In genomic region chr2:195009202-195009601, GRCh38 we compare ENCODE assay signal across 13 cellular contexts.
DNase-seq lines count a peak whose midpoint lies in the region; ATAC-seq and TF ChIP-seq lines count a peak whose summit lies in the region.
"Had no signal": no experiment of that assay in that cellular context is flagged by ENCODE, and none has a peak within 500 bp of the region (broad histone marks: within the 10 kb centered on the region; RNA-seq: fewer than 3 reads in every experiment).

No MANE protein-coding gene starts in this region.

- peak overlapping the region; percentile 56 for H3K9ac ChIP-seq in adipocyte (ENCODE audit: low read length)

- peaks cover 7% of the 10 kb centered on the region for H3K4me1 ChIP-seq in adipocyte (ENCODE audit: control insufficient read depth, insufficient read depth, low read length)
- H3K4me1 ChIP-seq: pancreas, testis had no signal

- no peak for TF ChIP-seq POLR2A in GM18505 (IDR thresholded peaks at IDR 0.05; ENCODE audit: borderline replicate concordance, extremely low read depth, insufficient read depth, insufficient read length)

- intact Hi-C loops in left cardiac atrium (cut with DNase I) = no loop called here

- ATAC-seq in activated T-cell treated with anti-CD3 and anti-CD28 coated beads, Interleukin-2, amount 50 U/mL, for 72 hours (replicated peaks in 1 of 2) = no peak
- ATAC-seq in GM18505 (IDR thresholded peaks at IDR 0.05; ENCODE audit: unreplicated experiment) = no peak
- no peak for ATAC-seq in left cardiac atrium
- ATAC-seq: pancreas had no signal

- no peaks in the 10 kb centered on the region for H3K27me3 ChIP-seq in adipocyte (replicated peaks; ENCODE audit: control insufficient read depth, insufficient read depth, low read length)
- H3K27me3 ChIP-seq: pancreas, testis had no signal

- no peaks in the 10 kb centered on the region for H3K27me3 Mint-ChIP-seq in activated T-cell treated with anti-CD3 and anti-CD28 coated beads, Interleukin-2, amount 50 U/mL, for 72 hours (ENCODE audit: low read depth)

- H3K36me3 ChIP-seq in adipocyte (ENCODE audit: control insufficient read depth, insufficient read depth, low read length, severe bottlenecking) = no peaks in the 10 kb centered on the region
- H3K36me3 ChIP-seq: pancreas had no signal

- peak; percentile 13 for DNase-seq in AG10803 (ENCODE audit: low read depth)
- peak; percentile 72 for DNase-seq in HS-5 (ENCODE audit: low read depth)
- DNase-seq in adipocyte (ENCODE audit: low read depth) = peak; percentile 34
- DNase-seq in myocyte (ENCODE audit: low read depth) = peak; percentile 86
- DNase-seq in activated T-cell treated with anti-CD3 and anti-CD28 coated beads, Interleukin-2, amount 50 U/mL, for 72 hours = no peak
- no peak for DNase-seq in left cardiac atrium
- no peak for DNase-seq in effector CD8-positive, alpha-beta T cell (lab: John Stamatoyannopoulos, UW)
- DNase-seq: activated CD4-positive, alpha-beta T cell treated with anti-CD3 and anti-CD28 coated beads, Interleukin-2, amount 50 U/mL, for 4 hours; NCI-H187 treated with DMSO at 0.1 percent for 48 hours; pancreas; stimulated activated CD4-positive, alpha-beta T cell treated with anti-CD3 and anti-CD28 coated beads, Interleukin-15, amount 100 ng/mL, for 24 hours; testis had no signal

- H3K9me3 ChIP-seq in adipocyte (ENCODE audit: control insufficient read depth, low read length) = no peaks in the 10 kb centered on the region
- H3K9me3 ChIP-seq: pancreas, testis had no signal

- no peaks in the 10 kb centered on the region for H3K36me3 Mint-ChIP-seq in activated T-cell treated with anti-CD3 and anti-CD28 coated beads, Interleukin-2, amount 50 U/mL, for 72 hours (ENCODE audit: insufficient read depth in 2 of 2)

- no peak overlapping the region for H3K4me3 Mint-ChIP-seq in activated T-cell treated with anti-CD3 and anti-CD28 coated beads, Interleukin-2, amount 50 U/mL, for 72 hours

- H3K4me3 ChIP-seq in AG10803 (ENCODE audit: low read length) (no peak overlapping the region), adipocyte (ENCODE audit: low read length) (no peak overlapping the region)
- H3K4me3 ChIP-seq: pancreas, testis had no signal

- TF ChIP-seq CTCF in AG10803 (conservative IDR thresholded peaks at IDR 0.05; ENCODE audit: low read length) = no peak

- no peak overlapping the region for H3K27ac Mint-ChIP-seq in activated T-cell treated with anti-CD3 and anti-CD28 coated beads, Interleukin-2, amount 50 U/mL, for 72 hours

- no peaks in the 10 kb centered on the region for H3K4me1 Mint-ChIP-seq in activated T-cell treated with anti-CD3 and anti-CD28 coated beads, Interleukin-2, amount 50 U/mL, for 72 hours (ENCODE audit: low read depth)

- H3K9me3 Mint-ChIP-seq in activated T-cell treated with anti-CD3 and anti-CD28 coated beads, Interleukin-2, amount 50 U/mL, for 72 hours = no peaks in the 10 kb centered on the region

Comparison
In these comparisons a context has a peak if more than half of its experiments do, and no peak if none do; other contexts are left out.
1. DNase-seq: peak in AG10803 (single experiment), HS-5 (single experiment), adipocyte (single experiment) and myocyte (single experiment); none in activated T-cell treated with anti-CD3 and anti-CD28 coated beads, Interleukin-2, amount 50 U/mL, for 72 hours (0 of 2), left cardiac atrium (single experiment) and effector CD8-positive, alpha-beta T cell (single experiment).